Comparison of ENCODE assay signal across 29 cellular contexts in the genomic region with DNA sequence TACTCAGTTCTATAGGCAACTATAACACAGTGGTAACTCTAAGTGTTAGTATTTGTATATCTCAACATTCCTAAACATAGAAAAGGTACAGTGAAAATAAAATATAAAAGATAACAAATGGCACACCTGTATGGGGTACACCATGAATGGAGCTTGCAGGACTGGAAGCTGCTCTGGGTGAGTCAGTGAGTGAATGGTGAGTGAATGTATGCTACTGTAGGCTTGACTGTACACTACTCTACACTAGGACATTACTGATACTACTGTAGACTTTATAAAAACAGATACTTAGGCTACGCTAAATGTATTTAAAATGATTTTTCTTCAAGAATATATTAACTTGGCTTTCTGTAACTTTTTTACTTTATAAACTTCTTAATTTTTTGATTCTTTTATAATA. TPM values are rescaled to one million over a fixed set of nuclear protein-coding genes. Genes with fewer than 3 reads are reported as not detected.
"Had no signal": no experiment of that assay in that cellular context is flagged by ENCODE, and none has a peak within 500 bp of the region (broad histone marks: within the 10 kb centered on the region; RNA-seq: fewer than 3 reads in every experiment).

No MANE protein-coding gene starts in this region.

- H3K4me1 Mint-ChIP-seq: mesothelial cell of epicardium; naive B cell; natural killer cell; neural progenitor cell; stimulated activated memory B cell treated with anti-CD40 and anti-IgM and Interleukin-4, amounts not matched to agents 10 μg/mL and 1 μg/mL and 100 μg/mL, for 72 hours had no signal

- H3K27ac ChIP-seq: left ventricle myocardium inferior, neural progenitor cell, neutrophil, pancreas, right atrium auricular region, right lobe of liver, tibial nerve, upper lobe of left lung, vagina had no signal

- H3K4me3 Mint-ChIP-seq: mesothelial cell of epicardium; naive B cell; natural killer cell; nephron progenitor cell; neural progenitor cell; stimulated activated memory B cell treated with anti-CD40 and anti-IgM and Interleukin-4, amounts not matched to agents 10 μg/mL and 1 μg/mL and 100 μg/mL, for 72 hours; stimulated activated naive CD8-positive, alpha-beta T cell treated with anti-CD3 and anti-CD28 coated beads, Interleukin-15, amount 100 ng/mL, for 72 hours had no signal

- H3K4me3 ChIP-seq: left ventricle myocardium inferior, lung, neural progenitor cell, pancreas, right atrium auricular region, right lobe of liver, smooth muscle cell, tibial nerve, upper lobe of left lung, vagina had no signal

- DNase-seq: hypothalamus; islet precursor cell; left ventricle myocardium inferior; mesendoderm; naive B cell; natural killer cell; nephron progenitor cell; occipital lobe; pancreas; posterior cingulate gyrus; right lobe of liver; stimulated activated CD4-positive, alpha-beta T cell treated with anti-CD3 and anti-CD28 coated beads, Interleukin-1b, Interleukin-23, amount 100 ng/mL, for 48 hours; stimulated activated CD4-positive, alpha-beta T cell treated with anti-CD3 and anti-CD28 coated beads, Interleukin-2, amount 100 ng/mL, for 48 hours; stimulated activated CD4-positive, alpha-beta T cell treated with anti-CD3 and anti-CD28 coated beads, Interleukin-4, amount 100 ng/mL, for 4 hours; stimulated activated CD8-positive, alpha-beta memory T cell treated with anti-CD3 and anti-CD28 coated beads, Interleukin-4, amount 100 ng/mL, for 48 hours; stimulated activated naive CD4-positive, alpha-beta T cell treated with Interleukin-2 at 50 U/mL for 16 hours; stimulated activated naive CD8-positive, alpha-beta T cell treated with anti-CD3 and anti-CD28 coated beads, Interleukin-15, amount 100 ng/mL, for 72 hours; substantia nigra; upper lobe of left lung had no signal

- ATAC-seq: natural killer cell; pancreas; right lobe of liver; stimulated activated memory B cell treated with anti-CD40 and anti-IgM and Interleukin-4, amounts not matched to agents 10 μg/mL and 1 μg/mL and 100 μg/mL, for 72 hours; stimulated activated naive CD8-positive, alpha-beta T cell treated with anti-CD3 and anti-CD28 coated beads, Interleukin-15, amount 100 ng/mL, for 72 hours had no signal

- H3K4me2 ChIP-seq: neural progenitor cell, smooth muscle cell had no signal

- H2AFZ ChIP-seq: neural progenitor cell had no signal

- H3K9me3 ChIP-seq: neutrophil, pancreas, right atrium auricular region, right lobe of liver, upper lobe of left lung, vagina had no signal

- H3K27me3 ChIP-seq: neural progenitor cell, neutrophil, pancreas, right atrium auricular region, right lobe of liver, tibial nerve, upper lobe of left lung, vagina had no signal

- H3K36me3 ChIP-seq: neural progenitor cell, neutrophil, pancreas, right atrium auricular region, right lobe of liver, vagina had no signal

- H3K4me1 ChIP-seq: neural progenitor cell, right atrium auricular region, right lobe of liver, tibial nerve, upper lobe of left lung, vagina had no signal

- H3K36me3 Mint-ChIP-seq: natural killer cell had no signal

- H3K27ac Mint-ChIP-seq: mesothelial cell of epicardium; naive B cell; natural killer cell; nephron progenitor cell; neural progenitor cell; stimulated activated memory B cell treated with anti-CD40 and anti-IgM and Interleukin-4, amounts not matched to agents 10 μg/mL and 1 μg/mL and 100 μg/mL, for 72 hours had no signal

RNA-seq across cellular contexts. Expression of a gene that starts 25.5 kb away (rescaled TPM):
- total RNA-seq: mononuclear cell, natural killer cell had no signal
